Comparison of ENCODE assay signal across 1 cellular context in genomic region chr15:50857763-50858162, GRCh38.
A peak's percentile ranks its signal among the peaks of the same experiment; 100 is the strongest.
TF ChIP-seq lines count a peak whose summit lies in the region.

No MANE protein-coding gene starts in this region.

TF ChIP-seq in K562, 482 proteins besides CTCF, POLR2A, EP300 and RAD21 (continued from another document):
- TF ChIP-seq FOXO4 (CRISPR knock-in tag; IDR thresholded peaks at IDR 0.05) (no peak), PRDM10 (IDR thresholded peaks at IDR 0.05; ENCODE audit: partially characterized antibody) (no peak), SRF (CRISPR knock-in tag; IDR thresholded peaks at IDR 0.05) (no peak), SNIP1 (IDR thresholded peaks at IDR 0.05; ENCODE audit: low read depth) (no peak), MAFF (IDR thresholded peaks at IDR 0.05; ENCODE audit: low read length) (peak; percentile 72), TAL1 (IDR thresholded peaks at IDR 0.05) (0 out of 2 replicates have a peak, but pooled peaks have one; percentile 14), THAP7 (CRISPR knock-in tag; IDR thresholded peaks at IDR 0.05) (no peak), TAF9B (IDR thresholded peaks at IDR 0.05; ENCODE audit: partially characterized antibody) (no peak), GABPB1 (CRISPR knock-in tag; IDR thresholded peaks at IDR 0.05) (no peak), SP1 (CRISPR knock-in tag; IDR thresholded peaks at IDR 0.05) (no peak), MCM5 (IDR thresholded peaks at IDR 0.05; ENCODE audit: low read depth) (no peak), PTTG1 (tag; IDR thresholded peaks at IDR 0.05; ENCODE audit: low read depth) (no peak), CHD2 (IDR thresholded peaks at IDR 0.05; ENCODE audit: low read depth, low read length) (no peak), DIDO1 (tag; IDR thresholded peaks at IDR 0.05; ENCODE audit: low read depth) (no peak), HSF4 (CRISPR knock-in tag; IDR thresholded peaks at IDR 0.05; ENCODE audit: borderline replicate concordance) (no peak), MEF2D (tag; conservative IDR thresholded peaks at IDR 0.05; ENCODE audit: low read depth) (no peak), SUPT5H (IDR thresholded peaks at IDR 0.05) (no peak), TBP (optimal IDR thresholded peaks at IDR 0.05; ENCODE audit: low read depth, low read length) (no peak), DMBX1 (CRISPR knock-in tag; IDR thresholded peaks at IDR 0.05; ENCODE audit: borderline replicate concordance) (no peak), ZNF12 (CRISPR knock-in tag; IDR thresholded peaks at IDR 0.05) (no peak), HNRNPLL (IDR thresholded peaks at IDR 0.05; ENCODE audit: low read depth, low read length, poor library complexity, severe bottlenecking) (no peak)
